21 cellular contexts compared by ENCODE assay signal in genomic region chr3:159751141-159751540, GRCh38.
A peak's percentile ranks its signal among the peaks of the same experiment; 100 is the strongest.
DNase-seq lines count a peak whose midpoint lies in the region; ATAC-seq, FAIRE-seq and TF ChIP-seq lines count a peak whose summit lies in the region.
"Had no signal": no experiment of that assay in that cellular context is flagged by ENCODE, and none has a peak within 500 bp of the region (broad histone marks: within the 10 kb centered on the region; RNA-seq: fewer than 3 reads in every experiment).

No MANE protein-coding gene starts in this region.

- no peaks in the 10 kb centered on the region for H4K20me1 ChIP-seq in astrocyte (ENCODE audit: insufficient read depth, low read length)

- peaks cover 21% of the 10 kb centered on the region for H3K36me3 Mint-ChIP-seq in astrocyte (ENCODE audit: low read depth, unreplicated experiment)

- H3K79me2 ChIP-seq in astrocyte (ENCODE audit: insufficient read depth, low read length): no peaks in the 10 kb centered on the region

- H3K27me3 ChIP-seq in astrocyte (ENCODE audit: insufficient read depth, low read length): no peaks in the 10 kb centered on the region
- H3K27me3 ChIP-seq in psoas muscle (ENCODE audit: insufficient read depth in 3 of 3, low read length in 2 of 3): no peaks in the 10 kb centered on the region

- H3K4me3 Mint-ChIP-seq in astrocyte (ENCODE audit: unreplicated experiment): no peak overlapping the region
- H3K4me3 Mint-ChIP-seq: CD4-positive, alpha-beta T cell had no signal

- no peak overlapping the region for H3K4me2 ChIP-seq in astrocyte (ENCODE audit: low read length)

- H3K9me3 Mint-ChIP-seq in astrocyte (ENCODE audit: unreplicated experiment): peaks cover 5% of the 10 kb centered on the region
- H3K9me3 Mint-ChIP-seq: CD4-positive, alpha-beta T cell had no signal

- DNase-seq in AG08395 (ENCODE audit: low spot score) (peak; percentile 22), HCEC 1CT (peak; percentile 76), astrocyte (ENCODE audit: low read depth) (peak; percentile 11), iris pigment epithelial cell (ENCODE audit: low read depth) (peak; percentile 68), iPS-NIHi11 (ENCODE audit: low spot score) (no peak), psoas muscle (no peak)
- DNase-seq: 8988T; CD4-positive, alpha-beta T cell; DMS153; Kasumi-1; NCI-H1694 treated with DMSO at 0.1 percent for 48 hours; NCI-H510A; NCI-H774; SHP77 had no signal

- no peak for FAIRE-seq in astrocyte (lab: Jason Lieb, UNC)
- FAIRE-seq: GM12891, H54, HTR-8/SVneo had no signal

- no peak overlapping the region for H2AFZ ChIP-seq in astrocyte (ENCODE audit: low read depth, low read length)

- H3K9me3 ChIP-seq in astrocyte (ENCODE audit: insufficient read depth, low read depth, low read length) (no peaks in the 10 kb centered on the region), psoas muscle (no peaks in the 10 kb centered on the region)

- H3K4me3 ChIP-seq in astrocyte (ENCODE audit: insufficient read depth, low read depth, low read length) (no peak overlapping the region), psoas muscle (no peak overlapping the region)
- H3K4me3 ChIP-seq: SK-N-MC had no signal

- H3K27ac ChIP-seq in astrocyte (ENCODE audit: low read depth, low read length) (no peak overlapping the region), psoas muscle (no peak overlapping the region)
- H3K27ac ChIP-seq: HL-60, SK-N-MC had no signal

- intact Hi-C loops in psoas muscle (cut with DNase I): no loop called here

- H3K27ac Mint-ChIP-seq in astrocyte (ENCODE audit: unreplicated experiment): no peak overlapping the region
- H3K27ac Mint-ChIP-seq: CD4-positive, alpha-beta T cell had no signal

- H3K36me3 ChIP-seq in astrocyte (ENCODE audit: insufficient read depth, low read length) (no peaks in the 10 kb centered on the region), psoas muscle (ENCODE audit: insufficient read depth in 1 of 2, low read depth in 1 of 2) (no peaks in the 10 kb centered on the region)

- H3K9ac ChIP-seq in astrocyte (ENCODE audit: low read length): no peak overlapping the region

- H3K4me1 ChIP-seq in astrocyte (ENCODE audit: insufficient read depth, low read length) (no peaks in the 10 kb centered on the region), psoas muscle (no peaks in the 10 kb centered on the region)

- H3K27me3 Mint-ChIP-seq in astrocyte (ENCODE audit: low read depth, unreplicated experiment): no peaks in the 10 kb centered on the region
- H3K27me3 Mint-ChIP-seq: CD4-positive, alpha-beta T cell had no signal

- peaks cover 23% of the 10 kb centered on the region for H3K4me1 Mint-ChIP-seq in astrocyte (ENCODE audit: low read depth, unreplicated experiment)

- no peak for ATAC-seq in GM18502 (IDR thresholded peaks at IDR 0.05; ENCODE audit: poor library complexity, unreplicated experiment)
- no peak for ATAC-seq in GM21576 (IDR thresholded peaks at IDR 0.05; ENCODE audit: unreplicated experiment)
- ATAC-seq in psoas muscle: no peak

- TF ChIP-seq CTCF in astrocyte (IDR thresholded peaks at IDR 0.05; ENCODE audit: insufficient read depth, low read depth, low read length): no peak
- TF ChIP-seq CTCF in psoas muscle (IDR thresholded peaks at IDR 0.05): no peak

- 89 to 94% (median 91%) methylated on average over 1 of the region's 1 CpG for WGBS in psoas muscle, 3 donors

Comparison
In these comparisons a context has a peak if more than half of its experiments do, and no peak if none do; other contexts are left out.
1. DNase-seq: peak in AG08395 (single experiment), HCEC 1CT (single experiment), astrocyte (single experiment) and iris pigment epithelial cell (single experiment); none in iPS-NIHi11 (single experiment) and psoas muscle (0 of 2).